2 cellular contexts compared by ENCODE assay signal in genomic region chr17:50527155-50527762, GRCh38.
TF ChIP-seq lines count a peak whose summit lies in the region.

No MANE protein-coding gene starts in this region.

TF ChIP-seq in HEK293, 187 proteins besides CTCF, POLR2A, EP300 and RAD21:
- TF ChIP-seq ZIC2 (tag by site-specific recombination; IDR thresholded peaks at IDR 0.05) (peak; percentile 100), ZNF510 (tag by site-specific recombination; IDR thresholded peaks at IDR 0.05; ENCODE audit: insufficient replicate concordance) (no peak)
TF ChIP-seq in HEK293: peak in this region for 1.

TF ChIP-seq in K562, 482 proteins besides CTCF, POLR2A, EP300 and RAD21:
- TF ChIP-seq TGIF2 (CRISPR knock-in tag; IDR thresholded peaks at IDR 0.05): no peak
- TF ChIP-seq NUFIP1 (IDR thresholded peaks at IDR 0.05; ENCODE audit: partially characterized antibody): no peak
- TF ChIP-seq ZFP30 (CRISPR knock-in tag; IDR thresholded peaks at IDR 0.05; ENCODE audit: borderline replicate concordance): no peak
- no peak for TF ChIP-seq DPF2 (IDR thresholded peaks at IDR 0.05)
- peak; percentile 16; the same call in 1 of the 2 replicates for TF ChIP-seq SPI1 (IDR thresholded peaks at IDR 0.05; ENCODE audit: borderline replicate concordance, low read depth, low read length)
- TF ChIP-seq FOS (IDR thresholded peaks at IDR 0.05; ENCODE audit: extremely low read depth, insufficient read length): no peak
- TF ChIP-seq TCF7L2 (IDR thresholded peaks at IDR 0.05; ENCODE audit: low read depth, low read length): no peak
- TF ChIP-seq ZC3H4 (CRISPR knock-in tag; IDR thresholded peaks at IDR 0.05; ENCODE audit: borderline replicate concordance): no peak
- no peak for TF ChIP-seq PATZ1 (CRISPR knock-in tag; IDR thresholded peaks at IDR 0.05; ENCODE audit: borderline replicate concordance)
- no peak for TF ChIP-seq FOSL1 (tag; conservative IDR thresholded peaks at IDR 0.05)
- 0 out of 2 replicates have a peak, but pooled peaks have one; percentile 20 for TF ChIP-seq ZNF263 (CRISPR knock-in tag; IDR thresholded peaks at IDR 0.05; ENCODE audit: borderline replicate concordance)
- TF ChIP-seq NFE2L1 (tag; IDR thresholded peaks at IDR 0.05; ENCODE audit: borderline replicate concordance, low read depth): no peak
- TF ChIP-seq TAF15 (IDR thresholded peaks at IDR 0.05; ENCODE audit: low read depth, low read length): no peak
- TF ChIP-seq CREB3 (tag; conservative IDR thresholded peaks at IDR 0.05; ENCODE audit: low read depth): no peak
- TF ChIP-seq KAT2B (IDR thresholded peaks at IDR 0.05; ENCODE audit: low read depth, low read length): no peak
- no peak for TF ChIP-seq ILF3 (IDR thresholded peaks at IDR 0.05; ENCODE audit: borderline replicate concordance)
- no peak for TF ChIP-seq ZNF224 (CRISPR knock-in tag; IDR thresholded peaks at IDR 0.05)
- TF ChIP-seq ARID2 (IDR thresholded peaks at IDR 0.05): no peak
- TF ChIP-seq MCM3 (IDR thresholded peaks at IDR 0.05): no peak
- peak; percentile 43 for TF ChIP-seq NFIC (IDR thresholded peaks at IDR 0.05)
- TF ChIP-seq RFX1 (IDR thresholded peaks at IDR 0.05): no peak
- no peak for TF ChIP-seq TAF7 (tag; IDR thresholded peaks at IDR 0.05)
